In genomic region chr12:108653082-108653516, GRCh38 we compare ENCODE assay signal across 1 cellular context.
TF ChIP-seq lines count a peak whose summit lies in the region.

No MANE protein-coding gene starts in this region.

TF ChIP-seq in H1, 55 proteins besides CTCF, POLR2A, EP300 and RAD21 (continued from another document):
- TF ChIP-seq ATF2 (IDR thresholded peaks at IDR 0.05; ENCODE audit: low read length) (no peak), CHD7 (IDR thresholded peaks at IDR 0.05; ENCODE audit: insufficient replicate concordance, low read length) (no peak), MAFK (IDR thresholded peaks at IDR 0.05; ENCODE audit: low read depth, low read length) (no peak), USF2 (IDR thresholded peaks at IDR 0.05; ENCODE audit: low read length) (no peak), BCL11A (IDR thresholded peaks at IDR 0.05; ENCODE audit: low read depth in 2 of 2, low read length in 2 of 2) (no peak), BACH1 (IDR thresholded peaks at IDR 0.05; ENCODE audit: low read length) (no peak), KDM4A (IDR thresholded peaks at IDR 0.05; ENCODE audit: low read depth, low read length, severe bottlenecking) (no peak), RXRA (IDR thresholded peaks at IDR 0.05; ENCODE audit: insufficient read depth, low read depth, low read length) (no peak), JUND (IDR thresholded peaks at IDR 0.05; ENCODE audit: low read length) (no peak), EGR1 (IDR thresholded peaks at IDR 0.05; ENCODE audit: borderline replicate concordance, low read depth, low read length) (no peak), SP4 (IDR thresholded peaks at IDR 0.05; ENCODE audit: low read length) (no peak), RFX5 (IDR thresholded peaks at IDR 0.05; ENCODE audit: borderline replicate concordance, low read depth, low read length) (no peak), YY1 (IDR thresholded peaks at IDR 0.05; ENCODE audit: low read depth, low read length) (no peak)
